Comparison of ENCODE assay signal across 11 cellular contexts in genomic region chr21:33198346-33199135, GRCh38. TPM values are rescaled to one million over a fixed set of nuclear protein-coding genes. Genes with fewer than 3 reads are reported as not detected.
DNase-seq lines count a peak whose midpoint lies in the region; ATAC-seq and TF ChIP-seq lines count a peak whose summit lies in the region.
"Had no signal": no experiment of that assay in that cellular context is flagged by ENCODE, and none has a peak within 500 bp of the region (broad histone marks: within the 10 kb centered on the region; RNA-seq: fewer than 3 reads in every experiment).

No MANE protein-coding gene starts in this region.

- H3K9me3 ChIP-seq in muscle layer of duodenum (ENCODE audit: control insufficient read depth in 1 of 2, low read length in 2 of 2) (no peaks in the 10 kb centered on the region), colonic mucosa (no peaks in the 10 kb centered on the region)
- H3K9me3 ChIP-seq: Peyer's patch, thoracic aorta had no signal

- H3K36me3 ChIP-seq in muscle layer of duodenum (ENCODE audit: control insufficient read depth in 1 of 2, insufficient read depth in 2 of 2, low read length in 2 of 2) (no peaks in the 10 kb centered on the region), colonic mucosa (no peaks in the 10 kb centered on the region)
- H3K36me3 ChIP-seq: Peyer's patch, thoracic aorta had no signal

- H3K27me3 ChIP-seq in muscle layer of duodenum (ENCODE audit: low read depth, low read length) (no peaks in the 10 kb centered on the region), colonic mucosa (no peaks in the 10 kb centered on the region)
- H3K27me3 ChIP-seq: Peyer's patch had no signal

- no peaks in the 10 kb centered on the region for H3K36me3 Mint-ChIP-seq in stimulated activated naive CD8-positive, alpha-beta T cell treated with anti-CD3 and anti-CD28 coated beads, Interleukin-15, Interleukin-2, amounts not matched to agents 100 ng/mL and 50 ng/mL, for 24 hours (ENCODE audit: low read depth)
- H3K36me3 Mint-ChIP-seq in dendritic cell treated with granulocyte-macrophage colony-stimulating factor and Interleukin-4, amounts not matched to agents 40 ng/mL and 50 ng/mL, for 4 days (ENCODE audit: low read depth) = no peaks in the 10 kb centered on the region
- H3K36me3 Mint-ChIP-seq in stimulated activated naive B cell treated with anti-CD40 and anti-IgM and Interleukin-4, amounts not matched to agents 10 μg/mL and 1 μg/mL and 100 μg/mL, for 72 hours = no peaks in the 10 kb centered on the region

- no peak overlapping the region for H3K4me3 Mint-ChIP-seq in stimulated activated naive CD8-positive, alpha-beta T cell treated with anti-CD3 and anti-CD28 coated beads, Interleukin-15, Interleukin-2, amounts not matched to agents 100 ng/mL and 50 ng/mL, for 24 hours
- no peak overlapping the region for H3K4me3 Mint-ChIP-seq in stimulated activated naive CD8-positive, alpha-beta T cell treated with anti-CD3 and anti-CD28 coated beads, Interleukin-15, amount 100 ng/mL, for 72 hours
- peak overlapping the region; percentile 39 for H3K4me3 Mint-ChIP-seq in dendritic cell treated with granulocyte-macrophage colony-stimulating factor and Interleukin-4, amounts not matched to agents 40 ng/mL and 50 ng/mL, for 4 days
- H3K4me3 Mint-ChIP-seq in stimulated activated naive B cell treated with anti-CD40 and anti-IgM and Interleukin-4, amounts not matched to agents 10 μg/mL and 1 μg/mL and 100 μg/mL, for 72 hours = no peak overlapping the region

- intact Hi-C loops in dendritic cell treated with granulocyte-macrophage colony-stimulating factor and Interleukin-4, amounts not matched to agents 40 ng/mL and 50 ng/mL, for 4 days (cut with micrococcal nuclease) = loop anchor here (1.0 to 5.0 kb wide), 4 partner anchors 71 to 366 kb away; no protein-coding TSS in a partner anchor
- intact Hi-C loops in colonic mucosa (cut with DNase I) = loop anchor here (5.0 kb wide), 3 partner anchors 69 to 366 kb away; partner anchors contain the start of gene IL10RB

- ATAC-seq in stimulated activated naive CD8-positive, alpha-beta T cell treated with anti-CD3 and anti-CD28 coated beads, Interleukin-15, amount 100 ng/mL, for 72 hours = no peak
- ATAC-seq in HG03280 (IDR thresholded peaks at IDR 0.05; ENCODE audit: unreplicated experiment) = no peak
- no peak for ATAC-seq in stimulated activated naive B cell treated with anti-CD40 and anti-IgM and Interleukin-4, amounts not matched to agents 10 μg/mL and 1 μg/mL and 100 μg/mL, for 72 hours (replicated peaks)

- DNase-seq in stimulated activated naive CD8-positive, alpha-beta T cell treated with anti-CD3 and anti-CD28 coated beads, Interleukin-15, amount 100 ng/mL, for 72 hours = no peak
- DNase-seq in colonic mucosa = no peak
- DNase-seq in GOT3 (lab: John Stamatoyannopoulos, UW) = no peak
- DNase-seq in stimulated activated naive B cell treated with anti-CD40 and anti-IgM and Interleukin-4, amounts not matched to agents 10 μg/mL and 1 μg/mL and 100 μg/mL, for 72 hours = no peak
- DNase-seq: Peyer's patch had no signal

- no peaks in the 10 kb centered on the region for H3K9me3 Mint-ChIP-seq in stimulated activated naive CD8-positive, alpha-beta T cell treated with anti-CD3 and anti-CD28 coated beads, Interleukin-15, Interleukin-2, amounts not matched to agents 100 ng/mL and 50 ng/mL, for 24 hours
- H3K9me3 Mint-ChIP-seq in stimulated activated naive CD8-positive, alpha-beta T cell treated with anti-CD3 and anti-CD28 coated beads, Interleukin-15, amount 100 ng/mL, for 72 hours = no peaks in the 10 kb centered on the region
- H3K9me3 Mint-ChIP-seq in dendritic cell treated with granulocyte-macrophage colony-stimulating factor and Interleukin-4, amounts not matched to agents 40 ng/mL and 50 ng/mL, for 4 days = no peaks in the 10 kb centered on the region
- H3K9me3 Mint-ChIP-seq in stimulated activated naive B cell treated with anti-CD40 and anti-IgM and Interleukin-4, amounts not matched to agents 10 μg/mL and 1 μg/mL and 100 μg/mL, for 72 hours = no peaks in the 10 kb centered on the region

- H3K4me3 ChIP-seq in muscle layer of duodenum (ENCODE audit: low read depth in 1 of 2, low read length in 2 of 2) (no peak overlapping the region), colonic mucosa (no peak overlapping the region)
- H3K4me3 ChIP-seq: Peyer's patch, skin epidermis, thoracic aorta had no signal

- no peaks in the 10 kb centered on the region for H3K27me3 Mint-ChIP-seq in stimulated activated naive CD8-positive, alpha-beta T cell treated with anti-CD3 and anti-CD28 coated beads, Interleukin-15, Interleukin-2, amounts not matched to agents 100 ng/mL and 50 ng/mL, for 24 hours
- no peaks in the 10 kb centered on the region for H3K27me3 Mint-ChIP-seq in stimulated activated naive CD8-positive, alpha-beta T cell treated with anti-CD3 and anti-CD28 coated beads, Interleukin-15, amount 100 ng/mL, for 72 hours
- H3K27me3 Mint-ChIP-seq in dendritic cell treated with granulocyte-macrophage colony-stimulating factor and Interleukin-4, amounts not matched to agents 40 ng/mL and 50 ng/mL, for 4 days = no peaks in the 10 kb centered on the region
- peaks cover 0 to 8% of the 10 kb centered on the region in 2 donors for H3K27me3 Mint-ChIP-seq in stimulated activated naive B cell treated with anti-CD40 and anti-IgM and Interleukin-4, amounts not matched to agents 10 μg/mL and 1 μg/mL and 100 μg/mL, for 72 hours

- peaks cover 16% of the 10 kb centered on the region for H3K4me1 Mint-ChIP-seq in stimulated activated naive CD8-positive, alpha-beta T cell treated with anti-CD3 and anti-CD28 coated beads, Interleukin-15, Interleukin-2, amounts not matched to agents 100 ng/mL and 50 ng/mL, for 24 hours (ENCODE audit: low read depth)
- H3K4me1 Mint-ChIP-seq in stimulated activated naive CD8-positive, alpha-beta T cell treated with anti-CD3 and anti-CD28 coated beads, Interleukin-15, amount 100 ng/mL, for 72 hours = peaks cover 37% of the 10 kb centered on the region
- H3K4me1 Mint-ChIP-seq in dendritic cell treated with granulocyte-macrophage colony-stimulating factor and Interleukin-4, amounts not matched to agents 40 ng/mL and 50 ng/mL, for 4 days (ENCODE audit: low read depth) = peaks cover 62% of the 10 kb centered on the region
- peaks cover 16 to 21% of the 10 kb centered on the region in 2 donors for H3K4me1 Mint-ChIP-seq in stimulated activated naive B cell treated with anti-CD40 and anti-IgM and Interleukin-4, amounts not matched to agents 10 μg/mL and 1 μg/mL and 100 μg/mL, for 72 hours

- H3K4me1 ChIP-seq in muscle layer of duodenum (ENCODE audit: control insufficient read depth in 1 of 2, insufficient read depth in 2 of 2, low read length in 2 of 2) (peaks cover 16 to 26% of the 10 kb centered on the region in 2 donors), colonic mucosa (peaks cover 10% of the 10 kb centered on the region)

- H3K9ac ChIP-seq in colonic mucosa (ENCODE audit: low read depth in 2 of 2, low read length in 2 of 2) = no peak overlapping the region

- peak overlapping the region; percentile 22 for H3K27ac Mint-ChIP-seq in stimulated activated naive CD8-positive, alpha-beta T cell treated with anti-CD3 and anti-CD28 coated beads, Interleukin-15, Interleukin-2, amounts not matched to agents 100 ng/mL and 50 ng/mL, for 24 hours
- H3K27ac Mint-ChIP-seq in stimulated activated naive CD8-positive, alpha-beta T cell treated with anti-CD3 and anti-CD28 coated beads, Interleukin-15, amount 100 ng/mL, for 72 hours = no peak overlapping the region
- peak overlapping the region; percentile 94 for H3K27ac Mint-ChIP-seq in dendritic cell treated with granulocyte-macrophage colony-stimulating factor and Interleukin-4, amounts not matched to agents 40 ng/mL and 50 ng/mL, for 4 days
- no peak overlapping the region for H3K27ac Mint-ChIP-seq in stimulated activated naive B cell treated with anti-CD40 and anti-IgM and Interleukin-4, amounts not matched to agents 10 μg/mL and 1 μg/mL and 100 μg/mL, for 72 hours

- peak overlapping the region; percentile 41 for H3K27ac ChIP-seq in muscle layer of duodenum (ENCODE audit: low read length)
- H3K27ac ChIP-seq in colonic mucosa = no peak overlapping the region

- TF ChIP-seq CTCF in colonic mucosa (IDR thresholded peaks at IDR 0.05) = no peak

RNA-seq across cellular contexts. Expression of gene IFNAR2, which starts 31.2 kb away (rescaled TPM):
- total RNA-seq in colonic mucosa = 10 to 100 TPM in 1 of 2 donors, 1 to 10 TPM in 1; 7.0 to 19.5 TPM

Comparison
In these comparisons a context has a peak if more than half of its experiments do, and no peak if none do; other contexts are left out.
1. H3K27ac Mint-ChIP-seq: peak in stimulated activated naive CD8-positive, alpha-beta T cell treated with anti-CD3 and anti-CD28 coated beads, Interleukin-15, Interleukin-2, amounts not matched to agents 100 ng/mL and 50 ng/mL, for 24 hours (single experiment) and dendritic cell treated with granulocyte-macrophage colony-stimulating factor and Interleukin-4, amounts not matched to agents 40 ng/mL and 50 ng/mL, for 4 days (single experiment); none in stimulated activated naive CD8-positive, alpha-beta T cell treated with anti-CD3 and anti-CD28 coated beads, Interleukin-15, amount 100 ng/mL, for 72 hours (0 of 2) and stimulated activated naive B cell treated with anti-CD40 and anti-IgM and Interleukin-4, amounts not matched to agents 10 μg/mL and 1 μg/mL and 100 μg/mL, for 72 hours (single experiment).